Comparison of ENCODE assay signal across 17 cellular contexts in the genomic region with DNA sequence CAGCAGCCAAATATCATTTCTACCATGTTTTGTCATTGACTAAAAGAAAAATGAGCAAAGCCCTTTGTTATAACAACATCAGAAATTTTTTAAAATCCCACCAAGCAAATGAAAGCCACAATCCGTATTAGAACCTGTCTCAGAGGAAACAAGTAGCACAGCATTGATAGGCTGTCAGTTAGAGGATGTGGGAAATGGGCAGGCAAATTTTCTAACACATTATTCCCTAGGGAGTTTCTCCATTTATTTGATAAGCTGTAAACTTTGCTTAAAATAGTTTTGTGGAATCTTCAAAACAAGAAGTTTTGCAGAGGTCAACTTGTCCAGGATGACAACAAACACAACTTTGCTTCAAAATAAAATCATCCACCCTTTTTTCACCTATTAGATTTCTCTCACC. TPM values are rescaled to one million over a fixed set of nuclear protein-coding genes. Genes with fewer than 3 reads are reported as not detected.
DNase-seq lines count a peak whose midpoint lies in the region; ATAC-seq and TF ChIP-seq lines count a peak whose summit lies in the region.
"Had no signal": no experiment of that assay in that cellular context is flagged by ENCODE, and none has a peak within 500 bp of the region (broad histone marks: within the 10 kb centered on the region; RNA-seq: fewer than 3 reads in every experiment).

No MANE protein-coding gene starts in this region.

- TF ChIP-seq CTCF in left ventricle myocardium inferior (IDR thresholded peaks at IDR 0.05; ENCODE audit: borderline replicate concordance) (no peak), lower lobe of right lung (IDR thresholded peaks at IDR 0.05) (no peak)

- intact Hi-C loops in left ventricle myocardium inferior (cut with micrococcal nuclease) (no loop called here), left cardiac atrium (cut with DNase I) (no loop called here), lower lobe of right lung (cut with DNase I) (no loop called here)

- H3K27me3 ChIP-seq in left ventricle myocardium inferior (ENCODE audit: low read depth) = peaks cover 2% of the 10 kb centered on the region
- H3K27me3 ChIP-seq in lower lobe of right lung (ENCODE audit: low read depth) = no peaks in the 10 kb centered on the region
- no peaks in the 10 kb centered on the region for H3K27me3 ChIP-seq in SJCRH30

- H3K9me3 ChIP-seq in left ventricle myocardium inferior (replicated peaks) (no peaks in the 10 kb centered on the region), lower lobe of right lung (no peaks in the 10 kb centered on the region), SJCRH30 (replicated peaks) (no peaks in the 10 kb centered on the region)

- H3K4me3 ChIP-seq in left ventricle myocardium inferior (no peak overlapping the region), lower lobe of right lung (no peak overlapping the region), SJCRH30 (no peak overlapping the region)

- H3K27ac ChIP-seq in left ventricle myocardium inferior (replicated peaks) = peak overlapping the region; percentile 79
- peak overlapping the region; percentile 13 for H3K27ac ChIP-seq in lower lobe of right lung
- no peak overlapping the region for H3K27ac ChIP-seq in SJCRH30
- H3K27ac ChIP-seq: HL-60, KMS-11 had no signal

- peaks cover 39% of the 10 kb centered on the region for H3K4me1 ChIP-seq in left ventricle myocardium inferior
- H3K4me1 ChIP-seq in lower lobe of right lung = peaks cover 5% of the 10 kb centered on the region
- peaks cover 14% of the 10 kb centered on the region for H3K4me1 ChIP-seq in SJCRH30

- ATAC-seq in left cardiac atrium = no peak
- peak; percentile 66 for ATAC-seq in HG03378 (IDR thresholded peaks at IDR 0.05; ENCODE audit: unreplicated experiment)
- no peak for ATAC-seq in lower lobe of right lung
- ATAC-seq in GM21381 (IDR thresholded peaks at IDR 0.05; ENCODE audit: unreplicated experiment) = no peak
- ATAC-seq: WTC11 had no signal

- DNase-seq in left ventricle myocardium inferior = no peak
- no peak for DNase-seq in left cardiac atrium
- DNase-seq in lower lobe of right lung = no peak
- no peak for DNase-seq in stimulated activated CD4-positive, alpha-beta T cell treated with anti-CD3 and anti-CD28 coated beads, Interleukin-2, amount 100 ng/mL, for 48 hours
- no peak for DNase-seq in GM19240 (ENCODE audit: insufficient read length, low spot score)
- DNase-seq in SJCRH30 = no peak
- DNase-seq: activated naive CD4-positive, alpha-beta T cell treated with anti-CD3 and anti-CD28 coated beads, Interleukin-2, amount 50 U/mL, for 16 hours; GF-D8; NCI-H1436 treated with DMSO at 0.1 percent for 48 hours; retina; stimulated activated CD4-positive, alpha-beta T cell treated with anti-CD3 and anti-CD28 coated beads, Interleukin-4, amount 100 ng/mL, for 4 hours; stimulated activated naive CD4-positive, alpha-beta T cell had no signal

- H3K36me3 ChIP-seq in left ventricle myocardium inferior (no peaks in the 10 kb centered on the region), lower lobe of right lung (no peaks in the 10 kb centered on the region), SJCRH30 (0 out of 2 replicates have a peak, but pooled peaks cover 2% of the 10 kb centered on the region)

RNA-seq across cellular contexts. Expression of a gene that starts 53.6 kb away (rescaled TPM):
- total RNA-seq in left ventricle myocardium inferior = 33.4 TPM
- total RNA-seq in left cardiac atrium = 10 to 100 TPM; 36.8 to 37.1 TPM
- total RNA-seq in lower lobe of right lung = 47.7 TPM
- 35.9 and 39.6 TPM in 2 replicates for total RNA-seq in SJCRH30 (2014; rRNA removed; shearing (Covaris generic))
